28 cellular contexts compared by ENCODE assay signal in the genomic region with DNA sequence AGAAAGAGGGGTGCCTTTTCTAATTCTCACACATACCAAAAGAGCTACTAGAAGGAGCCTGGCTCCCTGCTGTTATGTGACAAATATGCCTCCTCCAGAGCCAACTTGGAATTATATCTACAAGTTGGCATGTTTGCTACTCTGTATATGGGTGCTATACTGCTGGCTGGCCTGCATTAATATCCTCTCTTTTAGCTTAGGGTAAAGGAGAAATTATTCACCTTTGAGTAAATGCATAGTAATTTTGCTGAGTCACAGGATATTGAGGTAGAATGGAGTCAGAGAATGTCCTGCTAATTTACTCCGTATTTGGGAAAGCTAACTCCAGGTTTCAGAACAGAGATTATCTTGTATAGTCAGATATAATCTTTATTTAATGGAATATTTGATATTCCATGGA. TPM values are rescaled to one million over a fixed set of nuclear protein-coding genes. Genes with fewer than 3 reads are reported as not detected.
A peak's percentile ranks its signal among the peaks of the same experiment; 100 is the strongest.
DNase-seq lines count a peak whose midpoint lies in the region; ATAC-seq, FAIRE-seq and TF ChIP-seq lines count a peak whose summit lies in the region.
"Had no signal": no experiment of that assay in that cellular context is flagged by ENCODE, and none has a peak within 500 bp of the region (broad histone marks: within the 10 kb centered on the region; RNA-seq: fewer than 3 reads in every experiment).

No MANE protein-coding gene starts in this region.

- no peak for TF ChIP-seq CTCF in K562 (IDR thresholded peaks at IDR 0.05 in 2 of 3, conservative IDR thresholded peaks at IDR 0.05 in 1 of 3; ENCODE audit: insufficient read depth in 2 of 3, low read depth in 1 of 3, low read length in 3 of 3)
- no peak for TF ChIP-seq CTCF in osteocyte (IDR thresholded peaks at IDR 0.05)

- no peak overlapping the region for H2AFZ ChIP-seq in K562 (ENCODE audit: low read depth, low read length)

- no peak for ATAC-seq in K562
- ATAC-seq: activated CD8-positive, alpha-beta memory T cell treated with anti-CD3 and anti-CD28 coated beads, Interleukin-2, amount 10 ng/mL, durations not matched to agents 7 days and 5 days; CD8-positive, alpha-beta T cell; gastrocnemius medialis; left colon; naive thymus-derived CD4-positive, alpha-beta T cell; stimulated activated naive CD8-positive, alpha-beta T cell treated with anti-CD3 and anti-CD28 coated beads, Interleukin-15, Interleukin-2, amounts not matched to agents 100 U/mL and 50 U/mL, for 24 hours had no signal

- no peaks in the 10 kb centered on the region for H3K27me3 ChIP-seq in K562 (ENCODE audit: control insufficient read depth in 2 of 2, insufficient read depth in 2 of 2, low read length in 2 of 2)
- H3K27me3 ChIP-seq: gastrocnemius medialis had no signal

- H3K4me1 ChIP-seq in K562 (replicated peaks in 1 of 2; ENCODE audit: control insufficient read depth in 2 of 2, insufficient read depth in 2 of 2, low read length in 2 of 2) = no peaks in the 10 kb centered on the region
- H3K4me1 ChIP-seq: gastrocnemius medialis, tibial artery had no signal

- 0% methylated on average over 1 of the region's 1 CpG for WGBS in K562 (ENCODE audit: insufficient coverage, low coverage, missing lambda C conversion rate)

- in situ Hi-C loops in K562 (cut with MboI) = no loop called here

- no peaks in the 10 kb centered on the region for H3K79me2 ChIP-seq in K562 (ENCODE audit: control insufficient read depth, insufficient read depth, low read length)

- H3K27ac ChIP-seq in K562 (ENCODE audit: extremely low read depth, low read depth, low read length) = no peak overlapping the region
- H3K27ac ChIP-seq: gastrocnemius medialis, HL-60, skin epidermis, tibial artery had no signal

- DNase-seq in EL = peak; percentile 29
- peak; percentile 31 for DNase-seq in M059J (ENCODE audit: low read depth)
- no peak for DNase-seq in K562 (ENCODE audit: extremely low read depth in 1 of 4, low spot score in 3 of 4)
- DNase-seq in iris pigment epithelial cell (ENCODE audit: low read depth) = peak; percentile 29
- no peak for DNase-seq in HT-29 (ENCODE audit: low spot score)
- DNase-seq in stimulated activated CD4-positive, alpha-beta T cell treated with anti-CD3 and anti-CD28 coated beads, Interleukin-2, amount 100 ng/mL, for 48 hours = no peak
- DNase-seq in osteocyte (ENCODE audit: extremely low spot score, unreplicated experiment) = no peak
- no peak for DNase-seq in NCI-H82 treated with DMSO at 0.1 percent for 48 hours (lab: John Stamatoyannopoulos, UW; ENCODE audit: unreplicated experiment)
- DNase-seq: activated CD4-positive, alpha-beta T cell treated with anti-CD3 and anti-CD28 coated beads for 48 hours; activated CD8-positive, alpha-beta memory T cell treated with anti-CD3 and anti-CD28 coated beads, Interleukin-2, amount 10 ng/mL, durations not matched to agents 7 days and 5 days; CD8-positive, alpha-beta T cell; DMS79 treated with DMSO at 0.1 percent for 48 hours; gastrocnemius medialis; KBM-7; left colon; naive thymus-derived CD4-positive, alpha-beta T cell; NCI-H187; SHP77 treated with DMSO at 0.1 percent for 48 hours; stimulated activated naive CD8-positive, alpha-beta T cell treated with anti-CD3 and anti-CD28 coated beads, Interleukin-15, Interleukin-2, amounts not matched to agents 100 U/mL and 50 U/mL, for 24 hours; tibial artery had no signal

- H3K36me3 Mint-ChIP-seq in osteocyte (ENCODE audit: unreplicated experiment) = no peaks in the 10 kb centered on the region
- H3K36me3 Mint-ChIP-seq: activated CD8-positive, alpha-beta memory T cell treated with anti-CD3 and anti-CD28 coated beads, Interleukin-2, amount 10 ng/mL, durations not matched to agents 7 days and 5 days; activated naive CD8-positive, alpha-beta T cell; brain; CD8-positive, alpha-beta T cell; naive thymus-derived CD4-positive, alpha-beta T cell had no signal

- no peak overlapping the region for H3K4me3 ChIP-seq in K562
- H3K4me3 ChIP-seq: gastrocnemius medialis, skin epidermis, tibial artery had no signal

- no peak for TF ChIP-seq POLR2A in K562 (conservative IDR thresholded peaks at IDR 0.05)

- no peak overlapping the region for H3K9ac ChIP-seq in K562 (ENCODE audit: insufficient read depth in 1 of 2, low read depth in 2 of 2, low read length in 2 of 2)

- TF ChIP-seq RAD21 in K562 (CRISPR knock-in tag; conservative IDR thresholded peaks at IDR 0.05 in 1 of 2, IDR thresholded peaks at IDR 0.05 in 1 of 2) = no peak

- POLR2A ChIA-PET in K562 (lab: Yijun Ruan, JAX) = no interaction called here

- BruUV-seq in K562 (replicated peaks; lab: Mats Ljungman, UMichigan) = no TSS peak

- no peak overlapping the region for H3K27ac Mint-ChIP-seq in osteocyte (ENCODE audit: unreplicated experiment)
- H3K27ac Mint-ChIP-seq: activated CD8-positive, alpha-beta memory T cell treated with anti-CD3 and anti-CD28 coated beads, Interleukin-2, amount 10 ng/mL, durations not matched to agents 7 days and 5 days; activated naive CD8-positive, alpha-beta T cell; brain; CD8-positive, alpha-beta T cell; naive thymus-derived CD4-positive, alpha-beta T cell; progenitor cell of endocrine pancreas had no signal

- no peak for TF ChIP-seq EP300 in K562 (IDR thresholded peaks at IDR 0.05; ENCODE audit: low read length)

- no peak for FAIRE-seq in K562 (lab: Jason Lieb, UNC)
- FAIRE-seq: endometrium had no signal

- H3K9me3 ChIP-seq in K562 (replicated peaks; ENCODE audit: control insufficient read depth, insufficient read depth, low read depth, low read length) = no peaks in the 10 kb centered on the region
- H3K9me3 ChIP-seq: gastrocnemius medialis, tibial artery had no signal

- CTCF ChIA-PET in K562 (lab: Yijun Ruan, JAX; ENCODE audit: low intra/inter-chr PET ratio) = no interaction called here

- H3K4me1 Mint-ChIP-seq in osteocyte (ENCODE audit: unreplicated experiment) = no peaks in the 10 kb centered on the region
- H3K4me1 Mint-ChIP-seq: activated CD8-positive, alpha-beta memory T cell treated with anti-CD3 and anti-CD28 coated beads, Interleukin-2, amount 10 ng/mL, durations not matched to agents 7 days and 5 days; naive thymus-derived CD4-positive, alpha-beta T cell had no signal

- no peak overlapping the region for H3K4me3 Mint-ChIP-seq in osteocyte (ENCODE audit: unreplicated experiment)
- H3K4me3 Mint-ChIP-seq: activated CD8-positive, alpha-beta memory T cell treated with anti-CD3 and anti-CD28 coated beads, Interleukin-2, amount 10 ng/mL, durations not matched to agents 7 days and 5 days; activated naive CD8-positive, alpha-beta T cell; brain; CD8-positive, alpha-beta T cell; naive thymus-derived CD4-positive, alpha-beta T cell had no signal

- intact Hi-C loops in K562 (cut with micrococcal nuclease) = no loop called here

- H3K36me3 ChIP-seq in K562 (ENCODE audit: control insufficient read depth, insufficient read depth, low read length) = no peaks in the 10 kb centered on the region
- H3K36me3 ChIP-seq: gastrocnemius medialis, tibial artery had no signal

- H3K27me3 Mint-ChIP-seq in osteocyte (ENCODE audit: unreplicated experiment) = peaks cover 28% of the 10 kb centered on the region

- H3K9me1 ChIP-seq in K562 (ENCODE audit: control insufficient read depth, insufficient read depth, low read length) = no peaks in the 10 kb centered on the region

- no peaks in the 10 kb centered on the region for H4K20me1 ChIP-seq in K562 (replicated peaks; ENCODE audit: control insufficient read depth, insufficient read depth, low read length)

- H3K4me2 ChIP-seq in K562 (ENCODE audit: insufficient read depth, low read length) = no peak overlapping the region

- no peaks in the 10 kb centered on the region for H3K9me3 Mint-ChIP-seq in osteocyte (ENCODE audit: unreplicated experiment)
- H3K9me3 Mint-ChIP-seq: brain; CD8-positive, alpha-beta T cell had no signal

RNA-seq across cellular contexts. Expression of a gene that starts 24.2 kb away (rescaled TPM):
- not detected in 2 replicates for total RNA-seq in M059J (2014; rRNA removed; shearing (Covaris generic))
- not detected in 2 replicates for total RNA-seq in K562 (2011; cell fraction: chromatin; rRNA removed; ENCODE audit: low replicate concordance)
- total RNA-seq in K562 (2011; cell fraction: nucleolus; rRNA removed) = not detected in 2 replicates
- not detected in 2 replicates for total RNA-seq in K562 (2011; cell fraction: nucleoplasm; rRNA removed)
- total RNA-seq in K562 (2014; rRNA removed) (not detected in 2 replicates), K562 (2014; rRNA removed; fragmentation: Illumina TruSeq; extraction: Trizol) (not detected in 2 replicates), K562 (2015; rRNA removed; fragmentation: Illumina TruSeq; extraction: Trizol) (not detected in 2 replicates), K562 (2021) (not detected in 2 replicates), osteocyte (not detected in 2 replicates)
- polyA plus RNA-seq in K562 (2011; rRNA removed) (not detected in 2 replicates), K562 (2014; fragmentation: Illumina TruSeq; extraction: Trizol) (not detected in 2 replicates), K562 (2014; fragmentation: Nextera tagmentation; extraction: Ambion mirVana) (not detected), K562 (2014; rRNA removed) (not detected in 2 replicates)
- polyA plus RNA-seq in K562 (2011; cell fraction: cytosol; rRNA removed) = not detected in 2 replicates
- not detected in 2 replicates for polyA plus RNA-seq in K562 (2011; cell fraction: nucleus; rRNA removed)
- polyA plus RNA-seq in K562 (2012) = not detected in 2 replicates
- polyA minus RNA-seq in K562 (2011; rRNA and poly(A)+ RNA removed) = not detected in 2 replicates
- polyA minus RNA-seq in K562 (2011; cell fraction: cytosol; rRNA and poly(A)+ RNA removed) = not detected in 2 replicates
- not detected in 2 replicates for polyA minus RNA-seq in K562 (2011; cell fraction: nucleus; rRNA and poly(A)+ RNA removed)
- total RNA-seq in HT-29 (2014; rRNA removed; shearing (Covaris generic)) = not detected in 2 replicates
- total RNA-seq: activated CD8-positive, alpha-beta memory T cell treated with anti-CD3 and anti-CD28 coated beads, Interleukin-2, amount 10 ng/mL, durations not matched to agents 7 days and 5 days; CD8-positive, alpha-beta T cell; gastrocnemius medialis; left colon; progenitor cell of endocrine pancreas; T-helper 1 cell treated with Interleukin-12 subunit alpha and Interleukin-12 subunit beta and Interleukin-4 antibody, amounts not matched to agents 30 ng/mL and 1 ng/mL, for 36 hours had no signal
- polyA plus RNA-seq: naive thymus-derived CD4-positive, alpha-beta T cell had no signal

RNA-seq across cellular contexts. Expression of a gene that starts 29.6 kb away (rescaled TPM):
- total RNA-seq in M059J (2014; rRNA removed; shearing (Covaris generic)) = not detected in 2 replicates
- not detected in 2 replicates for total RNA-seq in K562 (2011; cell fraction: chromatin; rRNA removed; ENCODE audit: low replicate concordance)
- not detected in 2 replicates for total RNA-seq in K562 (2011; cell fraction: nucleolus; rRNA removed)
- total RNA-seq in K562 (2011; cell fraction: nucleoplasm; rRNA removed) = not detected in 2 replicates
- total RNA-seq in K562 (2014; rRNA removed) (not detected in 2 replicates), K562 (2014; rRNA removed; fragmentation: Illumina TruSeq; extraction: Trizol) (not detected in 2 replicates), K562 (2015; rRNA removed; fragmentation: Illumina TruSeq; extraction: Trizol) (not detected in 2 replicates), K562 (2021) (not detected in 2 replicates), osteocyte (not detected in 2 replicates)
- polyA plus RNA-seq in K562 (2011; rRNA removed) (not detected in 2 replicates), K562 (2014; fragmentation: Illumina TruSeq; extraction: Trizol) (not detected in 2 replicates), K562 (2014; fragmentation: Nextera tagmentation; extraction: Ambion mirVana) (not detected), K562 (2014; rRNA removed) (not detected in 2 replicates)
- polyA plus RNA-seq in K562 (2011; cell fraction: cytosol; rRNA removed) = not detected in 2 replicates
- not detected in 2 replicates for polyA plus RNA-seq in K562 (2011; cell fraction: nucleus; rRNA removed)
- not detected in 2 replicates for polyA plus RNA-seq in K562 (2012)
- polyA minus RNA-seq in K562 (2011; rRNA and poly(A)+ RNA removed) = not detected in 2 replicates
- polyA minus RNA-seq in K562 (2011; cell fraction: cytosol; rRNA and poly(A)+ RNA removed) = not detected in 2 replicates
- not detected in 2 replicates for polyA minus RNA-seq in K562 (2011; cell fraction: nucleus; rRNA and poly(A)+ RNA removed)
- total RNA-seq in HT-29 (2014; rRNA removed; shearing (Covaris generic)) = not detected in 2 replicates
- total RNA-seq: activated CD8-positive, alpha-beta memory T cell treated with anti-CD3 and anti-CD28 coated beads, Interleukin-2, amount 10 ng/mL, durations not matched to agents 7 days and 5 days; CD8-positive, alpha-beta T cell; gastrocnemius medialis; left colon; mesenteric fat pad; naive thymus-derived CD4-positive, alpha-beta T cell; progenitor cell of endocrine pancreas; T-helper 1 cell treated with Interleukin-12 subunit alpha and Interleukin-12 subunit beta and Interleukin-4 antibody, amounts not matched to agents 30 ng/mL and 1 ng/mL, for 36 hours had no signal
- polyA plus RNA-seq: naive thymus-derived CD4-positive, alpha-beta T cell had no signal

Comparison
In these comparisons a context has a peak if more than half of its experiments do, and no peak if none do; other contexts are left out.
1. DNase-seq: peak in EL (single experiment), M059J (single experiment) and iris pigment epithelial cell (single experiment); none in K562 (0 of 4), HT-29 (single experiment), stimulated activated CD4-positive, alpha-beta T cell treated with anti-CD3 and anti-CD28 coated beads, Interleukin-2, amount 100 ng/mL, for 48 hours (0 of 2), osteocyte (single experiment) and NCI-H82 treated with DMSO at 0.1 percent for 48 hours (single experiment).